ENCODE assay signal across 8 cellular contexts in the genomic region with DNA sequence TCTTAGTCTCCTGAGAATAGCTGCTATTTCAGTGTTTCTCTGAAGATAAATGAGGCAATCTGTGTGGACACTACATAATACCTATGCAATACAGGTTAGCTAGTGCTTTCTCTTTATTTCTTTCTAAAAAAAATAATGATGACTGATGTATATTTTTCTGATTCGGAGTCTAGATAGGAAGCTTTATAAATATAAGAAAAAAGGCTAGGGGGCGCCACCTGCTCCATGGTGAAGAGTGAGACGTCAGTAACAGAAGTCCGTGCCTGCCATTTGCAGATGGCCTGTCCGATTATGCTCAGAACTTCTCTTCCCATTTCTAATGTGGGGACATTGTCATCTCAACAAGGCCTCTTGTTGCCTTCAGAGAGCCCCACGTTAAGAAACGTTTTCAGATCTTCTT. TPM values are rescaled to one million over a fixed set of nuclear protein-coding genes. Genes with fewer than 3 reads are reported as not detected.
DNase-seq lines count a peak whose midpoint lies in the region; ATAC-seq, FAIRE-seq and TF ChIP-seq lines count a peak whose summit lies in the region.

No MANE protein-coding gene starts in this region.

- H3K4me3 ChIP-seq in HepG2 (replicated peaks in 1 of 3; ENCODE audit: insufficient read depth in 1 of 3, low read depth in 2 of 3, low read length in 3 of 3): no peak overlapping the region
- no peak overlapping the region for H3K4me3 ChIP-seq in right lobe of liver
- H3K4me3 ChIP-seq in H1 (ENCODE audit: extremely low read depth in 1 of 4, insufficient read depth in 2 of 4, low read depth in 3 of 4, low read length in 4 of 4): no peak overlapping the region
- H3K4me3 ChIP-seq in thoracic aorta: no peak overlapping the region
- H3K4me3 ChIP-seq in vagina: no peak overlapping the region

- POLR2A ChIA-PET in HepG2 (lab: Yijun Ruan, JAX) (interaction anchor here (1.8 kb wide), 1 partner anchor 11 kb away, joined by 4 read pairs; no protein-coding TSS in a partner anchor), H1 (lab: Charles Lee; ENCODE audit: partially characterized antibody) (no interaction called here)

- intact Hi-C loops in HepG2 (cut with micrococcal nuclease; ENCODE audit: unreplicated experiment): loop anchor here (10.0 kb wide), 1 partner anchor 64 kb away; no protein-coding TSS in a partner anchor
- intact Hi-C loops in right lobe of liver (cut with DNase I): no loop called here
- intact Hi-C loops in vagina (cut with DNase I): no loop called here

- FAIRE-seq in HepG2 (lab: Jason Lieb, UNC): no peak
- FAIRE-seq in H1 (lab: Jason Lieb, UNC): no peak

- no peak overlapping the region for H2BK20ac ChIP-seq in H1 (ENCODE audit: low read length)

- no peaks in the 10 kb centered on the region for H3K23me2 ChIP-seq in H1 (ENCODE audit: low read depth, low read length)

- H2BK15ac ChIP-seq in H1 (ENCODE audit: low read length): no peak overlapping the region

- H2AFZ ChIP-seq in HepG2 (ENCODE audit: low read length): no peak overlapping the region
- H2AFZ ChIP-seq in H1 (ENCODE audit: low read length): no peak overlapping the region

- CTCF ChIA-PET in HepG2 (lab: Yijun Ruan, JAX; ENCODE audit: low intra/inter-chr PET ratio, low total read pairs) (no interaction called here), H1 (lab: Charles Lee; ENCODE audit: partially characterized antibody) (interaction anchor here (0.6 to 13.5 kb wide), 45 partner anchors 8 to 371 kb away, joined by 3 to 307 read pairs (median 5); partner anchors contain the start of gene QSOX1)

- H3K4me1 ChIP-seq in HepG2 (ENCODE audit: insufficient read depth, low read length): no peaks in the 10 kb centered on the region
- no peaks in the 10 kb centered on the region for H3K4me1 ChIP-seq in right lobe of liver
- no peaks in the 10 kb centered on the region for H3K4me1 ChIP-seq in H1 (replicated peaks in 1 of 4; ENCODE audit: control insufficient read depth in 3 of 4, insufficient read depth in 4 of 4, low read length in 3 of 4)
- no peaks in the 10 kb centered on the region for H3K4me1 ChIP-seq in thoracic aorta (ENCODE audit: control insufficient read depth in 1 of 2, low read depth in 2 of 2)
- H3K4me1 ChIP-seq in vagina: no peaks in the 10 kb centered on the region

- 76% methylated on average over 7 of the region's 7 CpGs for WGBS in HepG2 (ENCODE audit: low lambda C conversion rate)
- WGBS in right lobe of liver (ENCODE audit: insufficient coverage, low coverage, low lambda C conversion rate, missing lambda C conversion rate): 71% methylated on average over 4 of the region's 7 CpGs
- WGBS in H1 (ENCODE audit: extremely low coverage in 1 of 2, insufficient coverage in 1 of 2, insufficient read length in 1 of 2, insufficient replicate concordance in 2 of 2, low coverage in 1 of 2, low lambda C conversion rate in 2 of 2, missing lambda C conversion rate in 1 of 2), 2 experiments: 82% methylated on average over 7 of the region's 7 CpGs; no CpG with 5 or more reads in 1 of the 2 experiments

- DNase-seq in HepG2 (ENCODE audit: low spot score) (no peak), right lobe of liver (no peak), NCI-H510A treated with DMSO at 0.1 percent for 48 hours (lab: John Stamatoyannopoulos, UW) (peak; percentile 33), H1 (ENCODE audit: low read depth in 1 of 2, low spot score in 2 of 2) (no peak), thoracic aorta (ENCODE audit: low spot score) (no peak), left lobe of liver (ENCODE audit: low spot score) (no peak), vagina (ENCODE audit: extremely low spot score in 2 of 2) (no peak)

- H4K20me1 ChIP-seq in HepG2 (ENCODE audit: insufficient read depth, low read length) (no peaks in the 10 kb centered on the region), H1 (replicated peaks in 1 of 2; ENCODE audit: control insufficient read depth in 1 of 2, insufficient read depth in 2 of 2, low read length in 2 of 2) (peaks cover 0 to 12% of the 10 kb centered on the region in 2 experiments)

- no peak overlapping the region for H3K18ac ChIP-seq in H1 (ENCODE audit: extremely low read depth, low read length)

- H3K27ac ChIP-seq in HepG2 (ENCODE audit: extremely low read length, insufficient read depth, low read length) (no peak overlapping the region), right lobe of liver (no peak overlapping the region), H1 (ENCODE audit: low read depth, low read length) (no peak overlapping the region), thoracic aorta (no peak overlapping the region), vagina (no peak overlapping the region)

- TF ChIP-seq RAD21 in HepG2 (CRISPR knock-in tag; IDR thresholded peaks at IDR 0.05): no peak
- TF ChIP-seq RAD21 in H1 (IDR thresholded peaks at IDR 0.05 in 1 of 2, conservative IDR thresholded peaks at IDR 0.05 in 1 of 2; ENCODE audit: low read depth in 2 of 2, low read length in 2 of 2): peak; percentile 19 to 45; a peak in 3 of 4 replicates

- no peaks in the 10 kb centered on the region for H3K79me1 ChIP-seq in H1 (ENCODE audit: low read depth, low read length)

- no peak overlapping the region for H3K23ac ChIP-seq in H1 (ENCODE audit: insufficient read length)

- H3K4me2 ChIP-seq in HepG2 (ENCODE audit: low read depth, low read length) (no peak overlapping the region), H1 (ENCODE audit: insufficient read depth in 1 of 2, low read depth in 2 of 2, low read length in 2 of 2) (no peak overlapping the region)

- no peak for TF ChIP-seq EP300 in HepG2 (IDR thresholded peaks at IDR 0.05; ENCODE audit: low read depth in 2 of 2, low read length in 2 of 2)
- no peak for TF ChIP-seq EP300 in HepG2 (CRISPR knock-in tag; IDR thresholded peaks at IDR 0.05; ENCODE audit: borderline replicate concordance)
- TF ChIP-seq EP300 in H1 (IDR thresholded peaks at IDR 0.05; ENCODE audit: borderline replicate concordance in 1 of 2, low read depth in 2 of 2, low read length in 2 of 2): no peak

- H2BK12ac ChIP-seq in H1 (ENCODE audit: low read depth, low read length): no peak overlapping the region

- H4K5ac ChIP-seq in H1 (ENCODE audit: insufficient read length, low read depth, low read length): no peak overlapping the region

- no peak overlapping the region for H3K56ac ChIP-seq in H1 (replicated peaks; ENCODE audit: insufficient read length, low read depth, low read length)

- in situ Hi-C loops in HepG2 (cut with HindIII; ENCODE audit: extremely low pct_ligation_motif_present, low pct_unique_long_range_greater_than_20kb): loop anchor here (10.0 kb wide), 1 partner anchor 84 kb away; no protein-coding TSS in a partner anchor

- H3K9me3 ChIP-seq in HepG2 (ENCODE audit: low read length) (no peaks in the 10 kb centered on the region), right lobe of liver (no peaks in the 10 kb centered on the region), H1 (ENCODE audit: insufficient read depth in 2 of 2, low read depth in 1 of 2, low read length in 1 of 2) (no peaks in the 10 kb centered on the region), thoracic aorta (no peaks in the 10 kb centered on the region), vagina (no peaks in the 10 kb centered on the region)

- no peaks in the 10 kb centered on the region for H3K27me3 ChIP-seq in HepG2 (ENCODE audit: control insufficient read depth in 1 of 2, insufficient read depth in 2 of 2, low read length in 2 of 2)
- H3K27me3 ChIP-seq in right lobe of liver: no peaks in the 10 kb centered on the region
- no peaks in the 10 kb centered on the region for H3K27me3 ChIP-seq in H1 (replicated peaks in 1 of 4; ENCODE audit: control insufficient read depth in 3 of 4, extremely low read depth in 1 of 4, insufficient read depth in 3 of 4, low read length in 3 of 4)
- no peaks in the 10 kb centered on the region for H3K27me3 ChIP-seq in thoracic aorta (replicated peaks; ENCODE audit: insufficient read depth)
- H3K27me3 ChIP-seq in vagina: no peaks in the 10 kb centered on the region

- H3K9ac ChIP-seq in HepG2 (ENCODE audit: insufficient read depth, low read depth, low read length) (no peak overlapping the region), H1 (replicated peaks in 1 of 4; ENCODE audit: extremely low read depth in 1 of 4, low read depth in 3 of 4, low read length in 3 of 4) (no peak overlapping the region)

- H3K4ac ChIP-seq in H1 (replicated peaks; ENCODE audit: insufficient read length, low read depth, low read length): no peak overlapping the region

- no peak overlapping the region for H4K8ac ChIP-seq in H1 (ENCODE audit: extremely low read depth, insufficient read depth, low read length)

- ATAC-seq in HepG2: no peak
- ATAC-seq in right lobe of liver: no peak
- no peak for ATAC-seq in thoracic aorta (ENCODE audit: insufficient number of reproducible peaks, low FRiP score, low read depth)
- no peak for ATAC-seq in left lobe of liver
- ATAC-seq in GM18873 (IDR thresholded peaks at IDR 0.05; ENCODE audit: low FRiP score, unreplicated experiment): no peak

- no peak overlapping the region for H2AK5ac ChIP-seq in H1 (ENCODE audit: low read depth, low read length)

- no TSS peak for BruUV-seq in HepG2 (replicated peaks; lab: Mats Ljungman, UMichigan)

- no peak overlapping the region for H4K91ac ChIP-seq in H1 (replicated peaks; ENCODE audit: insufficient read length, low read length)

- H3K14ac ChIP-seq in H1 (ENCODE audit: insufficient read length): no peak overlapping the region

- TF ChIP-seq CTCF in HepG2 (CRISPR knock-in tag; IDR thresholded peaks at IDR 0.05) (peak; percentile 25; the same call in 1 of the 2 replicates), right lobe of liver (IDR thresholded peaks at IDR 0.05) (peak in 2 of 4 donors; percentile 28 to 36), H1 (IDR thresholded peaks at IDR 0.05; ENCODE audit: control extremely low read depth in 1 of 3, insufficient read depth in 1 of 3, low read depth in 1 of 3, low read length in 3 of 3) (peak; percentile 36 to 45 (median 39); a peak in 3 of 4 replicates), thoracic aorta (IDR thresholded peaks at IDR 0.05) (peak; percentile 13), vagina (IDR thresholded peaks at IDR 0.05) (no peak)

- no peak overlapping the region for H2BK5ac ChIP-seq in H1 (ENCODE audit: low read depth, low read length)

- no peaks in the 10 kb centered on the region for H3K79me2 ChIP-seq in HepG2 (ENCODE audit: insufficient read depth, low read length)
- no peaks in the 10 kb centered on the region for H3K79me2 ChIP-seq in H1 (ENCODE audit: control insufficient read depth in 1 of 2, insufficient read depth in 2 of 2, low read length in 2 of 2)

- TF ChIP-seq POLR2A in HepG2 (IDR thresholded peaks at IDR 0.05; ENCODE audit: insufficient read depth in 1 of 2, low read depth in 2 of 2, low read length in 2 of 2) (no peak), right lobe of liver (IDR thresholded peaks at IDR 0.05) (no peak), H1 (IDR thresholded peaks at IDR 0.05; ENCODE audit: control extremely low read depth in 1 of 2, low read depth in 2 of 2, low read length in 2 of 2) (no peak), vagina (IDR thresholded peaks at IDR 0.05) (no peak)

- H2BK120ac ChIP-seq in H1 (replicated peaks; ENCODE audit: low read depth, low read length): no peak overlapping the region

- H3K36me3 ChIP-seq in HepG2 (replicated peaks in 1 of 2; ENCODE audit: control insufficient read depth in 1 of 2, insufficient read depth in 2 of 2, low read length in 2 of 2) (no peaks in the 10 kb centered on the region), right lobe of liver (no peaks in the 10 kb centered on the region), H1 (ENCODE audit: control insufficient read depth in 2 of 4, insufficient read depth in 4 of 4, low read length in 3 of 4) (peaks cover 0 to 15% (median 3%) of the 10 kb centered on the region in 4 experiments; a peak in 6 of 8 replicates), thoracic aorta (peaks cover 18% of the 10 kb centered on the region), vagina (peaks cover 0 to 21% of the 10 kb centered on the region in 2 donors)

RNA-seq across cellular contexts. Expression of gene QSOX1, which starts 26.4 kb away (rescaled TPM):
- total RNA-seq in HepG2 (2016; rRNA removed; fragmentation: Illumina TruSeq; extraction: Trizol) (2.6 and 6.8 TPM in 2 replicates), right lobe of liver (10 to 100 TPM; 25.0 to 68.4 (median 38.6) TPM), thoracic aorta (100 to 1,000 TPM in 1 of 2 donors, 10 to 100 TPM in 1; 82.4 to 168 TPM), left lobe of liver (41.1 TPM), vagina (103 TPM)
- 0.18 and 0.20 TPM in 2 replicates for total RNA-seq in HepG2 (2016; cell fraction: cytosol; rRNA removed; fragmentation: Illumina TruSeq; extraction: Trizol; ENCODE audit: low read depth)
- total RNA-seq in HepG2 (2016; cell fraction: insoluble cytoplasmic fraction; rRNA removed; fragmentation: Illumina TruSeq; extraction: Trizol): 2.0 and 6.7 TPM in 2 replicates
- total RNA-seq in HepG2 (2016; cell fraction: membrane; rRNA removed; fragmentation: Illumina TruSeq; extraction: Trizol): 1.3 and 1.4 TPM in 2 replicates
- 7.0 and 10.0 TPM in 2 replicates for total RNA-seq in HepG2 (2016; cell fraction: nucleus; rRNA removed; fragmentation: Illumina TruSeq; extraction: Trizol)
- polyA plus RNA-seq in HepG2 (2011; rRNA removed) (40.2 and 70.2 TPM in 2 replicates), H1 (2011; rRNA removed) (97.7 and 138 TPM in 2 replicates)
- polyA plus RNA-seq in HepG2 (2011; cell fraction: cytosol; rRNA removed): 44.6 and 54.0 TPM in 2 replicates
- 71.3 and 95.1 TPM in 2 replicates for polyA plus RNA-seq in HepG2 (2011; cell fraction: nucleus; rRNA removed)
- polyA plus RNA-seq in HepG2 (2012): 58.7 and 90.3 TPM in 2 replicates
- 0.42 and 0.75 TPM in 2 replicates for polyA plus RNA-seq in HepG2 (2016; cell fraction: cytosol; fragmentation: Illumina TruSeq; extraction: Trizol; ENCODE audit: low read depth)
- 2.1 and 3.2 TPM in 2 replicates for polyA plus RNA-seq in HepG2 (2016; cell fraction: insoluble cytoplasmic fraction; fragmentation: Illumina TruSeq; extraction: Trizol; ENCODE audit: low read depth)
- 0.87 and 1.2 TPM in 2 replicates for polyA plus RNA-seq in HepG2 (2016; cell fraction: membrane; fragmentation: Illumina TruSeq; extraction: Trizol; ENCODE audit: low read depth)
- polyA plus RNA-seq in HepG2 (2016; cell fraction: nucleus; fragmentation: Illumina TruSeq; extraction: Trizol; ENCODE audit: insufficient read depth, low read depth): 16.2 and 17.3 TPM in 2 replicates
- polyA minus RNA-seq in HepG2 (2011; rRNA and poly(A)+ RNA removed; ENCODE audit: low replicate concordance): 13.5 and 31.5 TPM in 2 replicates
- 14.6 and 31.0 TPM in 2 replicates for polyA minus RNA-seq in HepG2 (2011; cell fraction: cytosol; rRNA and poly(A)+ RNA removed)
- 11.6 and 13.1 TPM in 2 replicates for polyA minus RNA-seq in HepG2 (2011; cell fraction: nucleus; rRNA and poly(A)+ RNA removed)
- 120 and 123 TPM in 2 replicates for total RNA-seq in H1 (2021; fragmentation: NEBNext Ultra II Directional; extraction: Animal tissue kit (Norgen Biotek cat#: 25700))
- 101 TPM for polyA plus RNA-seq in H1 (2011; cell fraction: cytosol; rRNA removed)
- 141 TPM for polyA plus RNA-seq in H1 (2011; cell fraction: nucleus; rRNA removed)
- polyA plus RNA-seq in H1 (2012, experiment 1 of 2): 63.7 to 113 TPM (median 105 TPM) in 4 replicates
- polyA plus RNA-seq in H1 (2012, experiment 2 of 2): 94.8 TPM
- polyA plus RNA-seq in H1 (2013, experiment 1 of 2): 126 TPM
- polyA plus RNA-seq in H1 (2013, experiment 2 of 2): 114 TPM
- polyA minus RNA-seq in H1 (2011; rRNA and poly(A)+ RNA removed): 49.7 and 53.7 TPM in 2 replicates
- polyA minus RNA-seq in H1 (2011; cell fraction: cytosol; rRNA and poly(A)+ RNA removed): 40.4 TPM
- 28.9 TPM for polyA minus RNA-seq in H1 (2011; cell fraction: nucleus; rRNA and poly(A)+ RNA removed)

RNA-seq across cellular contexts. Expression of gene LHX4, which starts 49.0 kb away (rescaled TPM):
- total RNA-seq in HepG2 (2016; rRNA removed; fragmentation: Illumina TruSeq; extraction: Trizol) (0.03 and 0.07 TPM in 2 replicates), right lobe of liver (not detected), thoracic aorta (not detected), left lobe of liver (0.10 TPM), vagina (0.98 TPM)
- not detected in 2 replicates for total RNA-seq in HepG2 (2016; cell fraction: cytosol; rRNA removed; fragmentation: Illumina TruSeq; extraction: Trizol; ENCODE audit: low read depth)
- total RNA-seq in HepG2 (2016; cell fraction: insoluble cytoplasmic fraction; rRNA removed; fragmentation: Illumina TruSeq; extraction: Trizol): 0.03 and 0.13 TPM in 2 replicates
- 0.03 TPM in 1 of 2 replicates, not detected in the other for total RNA-seq in HepG2 (2016; cell fraction: membrane; rRNA removed; fragmentation: Illumina TruSeq; extraction: Trizol)
- not detected in 2 replicates for total RNA-seq in HepG2 (2016; cell fraction: nucleus; rRNA removed; fragmentation: Illumina TruSeq; extraction: Trizol)
- polyA plus RNA-seq in HepG2 (2011; rRNA removed) (0.03 and 0.05 TPM in 2 replicates), H1 (2011; rRNA removed) (0.80 and 0.85 TPM in 2 replicates)
- 0.03 and 0.05 TPM in 2 replicates for polyA plus RNA-seq in HepG2 (2011; cell fraction: cytosol; rRNA removed)
- 0.02 and 0.03 TPM in 2 replicates for polyA plus RNA-seq in HepG2 (2011; cell fraction: nucleus; rRNA removed)
- polyA plus RNA-seq in HepG2 (2012): 0.47 and 0.60 TPM in 2 replicates
- polyA plus RNA-seq in HepG2 (2016; cell fraction: cytosol; fragmentation: Illumina TruSeq; extraction: Trizol; ENCODE audit: low read depth): not detected in 2 replicates
- 0.17 TPM in 1 of 2 replicates, not detected in the other for polyA plus RNA-seq in HepG2 (2016; cell fraction: insoluble cytoplasmic fraction; fragmentation: Illumina TruSeq; extraction: Trizol; ENCODE audit: low read depth)
- polyA plus RNA-seq in HepG2 (2016; cell fraction: membrane; fragmentation: Illumina TruSeq; extraction: Trizol; ENCODE audit: low read depth): 0.03 and 0.22 TPM in 2 replicates
- polyA plus RNA-seq in HepG2 (2016; cell fraction: nucleus; fragmentation: Illumina TruSeq; extraction: Trizol; ENCODE audit: insufficient read depth, low read depth): 0.07 and 0.09 TPM in 2 replicates
- polyA minus RNA-seq in HepG2 (2011; rRNA and poly(A)+ RNA removed; ENCODE audit: low replicate concordance): 0.96 and 2.5 TPM in 2 replicates
- polyA minus RNA-seq in HepG2 (2011; cell fraction: cytosol; rRNA and poly(A)+ RNA removed): not detected in 2 replicates
- 0.12 TPM in 1 of 2 replicates, not detected in the other for polyA minus RNA-seq in HepG2 (2011; cell fraction: nucleus; rRNA and poly(A)+ RNA removed)
- total RNA-seq in H1 (2021; fragmentation: NEBNext Ultra II Directional; extraction: Animal tissue kit (Norgen Biotek cat#: 25700)): 4.9 and 5.7 TPM in 2 replicates
- 1.6 TPM for polyA plus RNA-seq in H1 (2011; cell fraction: cytosol; rRNA removed)
- 3.3 TPM for polyA plus RNA-seq in H1 (2011; cell fraction: nucleus; rRNA removed)
- polyA plus RNA-seq in H1 (2012, experiment 1 of 2): 1.7 to 3.9 TPM (median 2.8 TPM) in 4 replicates
- polyA plus RNA-seq in H1 (2012, experiment 2 of 2): 1.1 TPM
- 1.1 TPM for polyA plus RNA-seq in H1 (2013, experiment 1 of 2)
- polyA plus RNA-seq in H1 (2013, experiment 2 of 2): 0.96 TPM
- 2.1 and 3.0 TPM in 2 replicates for polyA minus RNA-seq in H1 (2011; rRNA and poly(A)+ RNA removed)
- polyA minus RNA-seq in H1 (2011; cell fraction: cytosol; rRNA and poly(A)+ RNA removed): 2.3 TPM
- 3.0 TPM for polyA minus RNA-seq in H1 (2011; cell fraction: nucleus; rRNA and poly(A)+ RNA removed)

Comparison
In these comparisons a context has a peak if more than half of its experiments do, and no peak if none do; other contexts are left out.
1. CTCF ChIP-seq: peak in HepG2 (single experiment), H1 (3 of 3) and thoracic aorta (single experiment); none in vagina (0 of 3).
2. Of the 41 proteins assayed by ChIP-seq in both HepG2 and H1: peak only in HepG2: MAFK; only in H1: RAD21; in both: CTCF; in neither: 38.